In the genomic region with DNA sequence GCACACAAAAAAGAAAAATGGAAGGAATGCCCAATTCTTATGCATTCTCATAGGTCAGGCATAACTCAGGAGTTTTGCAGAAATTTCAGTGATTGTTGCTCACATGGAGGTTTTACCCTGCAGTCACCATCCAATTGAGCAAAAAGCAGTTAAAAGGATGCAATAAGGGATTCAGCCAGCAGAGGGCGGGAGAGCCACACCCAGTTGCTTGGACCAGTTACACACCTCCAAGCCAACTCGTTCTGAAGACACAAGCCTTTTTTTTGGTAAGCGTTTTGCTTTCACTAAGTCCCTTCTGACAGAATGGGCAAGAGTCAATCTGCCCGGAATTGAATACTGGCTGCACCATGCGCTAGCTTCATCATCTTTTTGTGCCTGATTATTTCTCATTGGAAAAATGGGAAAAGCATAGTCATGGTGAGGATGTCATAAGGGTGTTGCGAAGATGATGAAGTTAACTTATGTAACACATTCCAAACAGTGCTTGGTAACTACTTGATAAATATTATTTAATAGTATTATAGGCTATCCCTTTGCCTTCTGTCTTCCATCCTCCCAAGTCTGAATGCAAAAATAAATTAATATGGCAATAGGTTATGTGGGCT, we compare ENCODE assay signal across 1 cellular context.
A peak's percentile ranks its signal among the peaks of the same experiment; 100 is the strongest.
TF ChIP-seq lines count a peak whose summit lies in the region.

No MANE protein-coding gene starts in this region.

TF ChIP-seq in K562, 482 proteins besides CTCF, POLR2A, EP300 and RAD21 (continued from another document):
- TF ChIP-seq, protein P1, sequence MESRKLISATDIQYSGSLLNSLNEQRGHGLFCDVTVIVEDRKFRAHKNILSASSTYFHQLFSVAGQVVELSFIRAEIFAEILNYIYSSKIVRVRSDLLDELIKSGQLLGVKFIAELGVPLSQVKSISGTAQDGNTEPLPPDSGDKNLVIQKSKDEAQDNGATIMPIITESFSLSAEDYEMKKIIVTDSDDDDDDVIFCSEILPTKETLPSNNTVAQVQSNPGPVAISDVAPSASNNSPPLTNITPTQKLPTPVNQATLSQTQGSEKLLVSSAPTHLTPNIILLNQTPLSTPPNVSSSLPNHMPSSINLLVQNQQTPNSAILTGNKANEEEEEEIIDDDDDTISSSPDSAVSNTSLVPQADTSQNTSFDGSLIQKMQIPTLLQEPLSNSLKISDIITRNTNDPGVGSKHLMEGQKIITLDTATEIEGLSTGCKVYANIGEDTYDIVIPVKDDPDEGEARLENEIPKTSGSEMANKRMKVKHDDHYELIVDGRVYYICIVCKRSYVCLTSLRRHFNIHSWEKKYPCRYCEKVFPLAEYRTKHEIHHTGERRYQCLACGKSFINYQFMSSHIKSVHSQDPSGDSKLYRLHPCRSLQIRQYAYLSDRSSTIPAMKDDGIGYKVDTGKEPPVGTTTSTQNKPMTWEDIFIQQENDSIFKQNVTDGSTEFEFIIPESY (CRISPR knock-in tag; IDR thresholded peaks at IDR 0.05) = no peak
- TF ChIP-seq, protein P2, sequence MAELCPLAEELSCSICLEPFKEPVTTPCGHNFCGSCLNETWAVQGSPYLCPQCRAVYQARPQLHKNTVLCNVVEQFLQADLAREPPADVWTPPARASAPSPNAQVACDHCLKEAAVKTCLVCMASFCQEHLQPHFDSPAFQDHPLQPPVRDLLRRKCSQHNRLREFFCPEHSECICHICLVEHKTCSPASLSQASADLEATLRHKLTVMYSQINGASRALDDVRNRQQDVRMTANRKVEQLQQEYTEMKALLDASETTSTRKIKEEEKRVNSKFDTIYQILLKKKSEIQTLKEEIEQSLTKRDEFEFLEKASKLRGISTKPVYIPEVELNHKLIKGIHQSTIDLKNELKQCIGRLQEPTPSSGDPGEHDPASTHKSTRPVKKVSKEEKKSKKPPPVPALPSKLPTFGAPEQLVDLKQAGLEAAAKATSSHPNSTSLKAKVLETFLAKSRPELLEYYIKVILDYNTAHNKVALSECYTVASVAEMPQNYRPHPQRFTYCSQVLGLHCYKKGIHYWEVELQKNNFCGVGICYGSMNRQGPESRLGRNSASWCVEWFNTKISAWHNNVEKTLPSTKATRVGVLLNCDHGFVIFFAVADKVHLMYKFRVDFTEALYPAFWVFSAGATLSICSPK (IDR thresholded peaks at IDR 0.05; ENCODE audit: borderline replicate concordance) = no peak
- TF ChIP-seq CC2D1A (IDR thresholded peaks at IDR 0.05) = peak; percentile 65
- TF ChIP-seq IFI16 (CRISPR knock-in tag; IDR thresholded peaks at IDR 0.05) = no peak
- 0 out of 2 replicates have a peak, but pooled peaks have one; percentile 28 for TF ChIP-seq MAFK (IDR thresholded peaks at IDR 0.05; ENCODE audit: low read length)
- peak; percentile 80; the same call in 1 of the 2 replicates for TF ChIP-seq STAG1 (CRISPR knock-in tag; IDR thresholded peaks at IDR 0.05; ENCODE audit: borderline replicate concordance)
- no peak for TF ChIP-seq THRAP3 (IDR thresholded peaks at IDR 0.05; ENCODE audit: borderline replicate concordance)
- TF ChIP-seq STAT5A (IDR thresholded peaks at IDR 0.05; ENCODE audit: borderline replicate concordance, low read length) = no peak
- TF ChIP-seq CREM (IDR thresholded peaks at IDR 0.05; ENCODE audit: low read depth) = no peak
- TF ChIP-seq, protein P3, sequence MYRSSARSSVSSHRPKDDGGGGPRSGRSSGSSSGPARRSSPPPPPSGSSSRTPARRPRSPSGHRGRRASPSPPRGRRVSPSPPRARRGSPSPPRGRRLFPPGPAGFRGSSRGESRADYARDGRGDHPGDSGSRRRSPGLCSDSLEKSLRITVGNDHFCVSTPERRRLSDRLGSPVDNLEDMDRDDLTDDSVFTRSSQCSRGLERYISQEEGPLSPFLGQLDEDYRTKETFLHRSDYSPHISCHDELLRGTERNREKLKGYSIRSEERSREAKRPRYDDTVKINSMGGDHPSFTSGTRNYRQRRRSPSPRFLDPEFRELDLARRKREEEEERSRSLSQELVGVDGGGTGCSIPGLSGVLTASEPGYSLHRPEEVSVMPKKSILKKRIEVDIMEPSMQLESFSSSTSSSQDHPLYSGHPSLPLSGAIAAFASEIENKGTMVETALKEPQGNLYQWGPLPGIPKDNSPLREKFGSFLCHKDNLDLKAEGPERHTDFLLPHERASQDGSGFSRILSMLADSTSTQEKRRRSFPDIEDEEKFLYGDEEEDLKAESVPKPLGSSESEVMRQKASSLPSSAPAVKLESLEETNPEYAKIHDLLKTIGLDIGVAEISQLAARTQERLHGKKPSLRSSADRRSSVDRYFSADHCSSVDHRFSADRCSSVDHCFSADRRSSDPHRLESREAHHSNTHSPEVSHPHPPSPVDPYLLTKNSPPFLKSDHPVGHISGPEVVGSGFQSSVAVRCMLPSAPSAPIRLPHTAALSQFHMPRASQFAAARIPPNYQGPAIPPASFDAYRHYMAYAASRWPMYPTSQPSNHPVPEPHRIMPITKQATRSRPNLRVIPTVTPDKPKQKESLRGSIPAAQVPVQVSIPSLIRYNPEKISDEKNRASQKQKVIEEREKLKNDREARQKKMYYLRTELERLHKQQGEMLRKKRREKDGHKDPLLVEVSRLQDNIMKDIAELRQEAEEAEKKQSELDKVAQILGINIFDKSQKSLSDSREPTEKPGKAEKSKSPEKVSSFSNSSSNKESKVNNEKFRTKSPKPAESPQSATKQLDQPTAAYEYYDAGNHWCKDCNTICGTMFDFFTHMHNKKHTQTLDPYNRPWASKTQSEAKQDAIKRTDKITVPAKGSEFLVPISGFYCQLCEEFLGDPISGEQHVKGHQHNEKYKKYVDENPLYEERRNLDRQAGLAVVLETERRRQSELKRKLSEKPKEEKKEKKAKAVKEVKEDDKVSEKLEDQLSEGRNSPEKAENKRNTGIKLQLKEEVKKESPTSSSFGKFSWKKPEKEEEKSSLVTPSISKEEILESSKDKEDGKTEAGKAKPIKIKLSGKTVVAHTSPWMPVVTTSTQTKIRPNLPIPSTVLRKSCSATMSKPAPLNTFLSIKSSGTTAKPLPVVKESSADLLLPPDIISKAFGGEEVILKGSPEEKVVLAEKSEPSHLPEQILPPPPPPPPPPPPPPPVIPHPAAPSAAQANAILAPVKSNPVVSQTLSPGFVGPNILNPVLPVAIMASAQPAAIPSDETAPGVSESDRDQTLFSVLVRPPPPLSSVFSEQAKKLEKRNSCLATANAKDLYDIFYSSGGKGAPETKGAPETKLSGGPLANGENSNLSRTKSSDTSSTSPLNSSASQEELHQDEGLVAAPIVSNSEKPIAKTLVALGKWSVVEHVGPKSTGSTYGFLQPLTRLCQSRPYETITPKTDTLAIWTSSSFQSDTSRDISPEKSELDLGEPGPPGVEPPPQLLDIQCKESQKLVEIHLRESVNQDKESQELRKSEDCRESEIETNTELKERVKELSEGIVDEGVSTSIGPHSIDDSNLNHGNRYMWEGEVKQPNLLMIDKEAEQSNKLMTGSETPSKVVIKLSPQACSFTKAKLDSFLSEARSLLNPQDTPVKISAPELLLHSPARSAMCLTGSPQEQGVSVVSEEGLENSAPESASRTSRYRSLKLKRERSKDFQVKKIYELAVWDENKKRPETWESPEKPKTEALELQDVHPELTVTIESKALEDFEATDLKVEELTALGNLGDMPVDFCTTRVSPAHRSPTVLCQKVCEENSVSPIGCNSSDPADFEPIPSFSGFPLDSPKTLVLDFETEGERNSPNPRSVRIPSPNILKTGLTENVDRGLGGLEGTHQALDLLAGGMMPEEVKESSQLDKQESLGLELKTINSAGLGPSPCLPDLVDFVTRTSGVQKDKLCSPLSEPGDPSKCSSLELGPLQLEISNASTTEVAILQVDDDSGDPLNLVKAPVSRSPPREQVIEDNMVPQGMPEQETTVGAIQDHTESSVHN (IDR thresholded peaks at IDR 0.05; ENCODE audit: borderline replicate concordance in 1 of 2, low read depth in 1 of 2) = no peak
- peak; percentile 52 for TF ChIP-seq CEBPB (tag; IDR thresholded peaks at IDR 0.05)
- TF ChIP-seq RCOR1 (IDR thresholded peaks at IDR 0.05; ENCODE audit: borderline replicate concordance in 1 of 2, low read depth in 2 of 2, low read length in 2 of 2) = peak in 1 of 2 experiments; percentile 60; a peak in 1 of 4 replicates
- no peak for TF ChIP-seq DNMT1 (IDR thresholded peaks at IDR 0.05)
- no peak for TF ChIP-seq TAF1 (IDR thresholded peaks at IDR 0.05; ENCODE audit: control insufficient read depth, extremely low read depth, insufficient read depth, low read length, severe bottlenecking)
- peak; percentile 89 for TF ChIP-seq SMC3 (conservative IDR thresholded peaks at IDR 0.05; ENCODE audit: insufficient read depth, low read depth, low read length)
- TF ChIP-seq, protein P4, sequence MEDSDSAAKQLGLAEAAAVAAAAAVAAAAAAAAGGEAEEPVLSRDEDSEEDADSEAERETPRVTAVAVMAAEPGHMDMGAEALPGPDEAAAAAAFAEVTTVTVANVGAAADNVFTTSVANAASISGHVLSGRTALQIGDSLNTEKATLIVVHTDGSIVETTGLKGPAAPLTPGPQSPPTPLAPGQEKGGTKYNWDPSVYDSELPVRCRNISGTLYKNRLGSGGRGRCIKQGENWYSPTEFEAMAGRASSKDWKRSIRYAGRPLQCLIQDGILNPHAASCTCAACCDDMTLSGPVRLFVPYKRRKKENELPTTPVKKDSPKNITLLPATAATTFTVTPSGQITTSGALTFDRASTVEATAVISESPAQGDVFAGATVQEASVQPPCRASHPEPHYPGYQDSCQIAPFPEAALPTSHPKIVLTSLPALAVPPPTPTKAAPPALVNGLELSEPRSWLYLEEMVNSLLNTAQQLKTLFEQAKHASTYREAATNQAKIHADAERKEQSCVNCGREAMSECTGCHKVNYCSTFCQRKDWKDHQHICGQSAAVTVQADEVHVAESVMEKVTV (CRISPR knock-in tag; IDR thresholded peaks at IDR 0.05) = peak; percentile 84
- TF ChIP-seq ZNF384 (IDR thresholded peaks at IDR 0.05; ENCODE audit: low read depth, low read length) = peak; percentile 73
- TF ChIP-seq MAZ (CRISPR knock-in tag; conservative IDR thresholded peaks at IDR 0.05 in 1 of 2, IDR thresholded peaks at IDR 0.05 in 1 of 2) = peak in 1 of 2 experiments; percentile 41; a peak in 1 of 4 replicates
- 0 out of 2 replicates have a peak, but pooled peaks have one; percentile 53 for TF ChIP-seq ARID2 (IDR thresholded peaks at IDR 0.05)
- peak; percentile 32; the same call in 1 of the 2 replicates for TF ChIP-seq KLF16 (IDR thresholded peaks at IDR 0.05)
- 0 out of 2 replicates have a peak, but pooled peaks have one; percentile 25 for TF ChIP-seq MAFG (tag; conservative IDR thresholded peaks at IDR 0.05)
- 0 out of 4 replicates have a peak, but pooled peaks of 1 of the 2 experiments have one; percentile 18 for TF ChIP-seq TBL1XR1 (IDR thresholded peaks at IDR 0.05; ENCODE audit: low read length in 2 of 2)
- peak in 1 of 2 experiments; percentile 41; a peak in 1 of 3 replicates for TF ChIP-seq CBX3 (IDR thresholded peaks at IDR 0.05; ENCODE audit: borderline replicate concordance in 1 of 2, low read length in 2 of 2)
- 0 out of 2 replicates have a peak, but pooled peaks have one; percentile 15 for TF ChIP-seq RFX5 (IDR thresholded peaks at IDR 0.05; ENCODE audit: low read depth, low read length)
TF ChIP-seq in K562: peak in this region for 22.
